8 cellular contexts compared by ENCODE assay signal in the genomic region with DNA sequence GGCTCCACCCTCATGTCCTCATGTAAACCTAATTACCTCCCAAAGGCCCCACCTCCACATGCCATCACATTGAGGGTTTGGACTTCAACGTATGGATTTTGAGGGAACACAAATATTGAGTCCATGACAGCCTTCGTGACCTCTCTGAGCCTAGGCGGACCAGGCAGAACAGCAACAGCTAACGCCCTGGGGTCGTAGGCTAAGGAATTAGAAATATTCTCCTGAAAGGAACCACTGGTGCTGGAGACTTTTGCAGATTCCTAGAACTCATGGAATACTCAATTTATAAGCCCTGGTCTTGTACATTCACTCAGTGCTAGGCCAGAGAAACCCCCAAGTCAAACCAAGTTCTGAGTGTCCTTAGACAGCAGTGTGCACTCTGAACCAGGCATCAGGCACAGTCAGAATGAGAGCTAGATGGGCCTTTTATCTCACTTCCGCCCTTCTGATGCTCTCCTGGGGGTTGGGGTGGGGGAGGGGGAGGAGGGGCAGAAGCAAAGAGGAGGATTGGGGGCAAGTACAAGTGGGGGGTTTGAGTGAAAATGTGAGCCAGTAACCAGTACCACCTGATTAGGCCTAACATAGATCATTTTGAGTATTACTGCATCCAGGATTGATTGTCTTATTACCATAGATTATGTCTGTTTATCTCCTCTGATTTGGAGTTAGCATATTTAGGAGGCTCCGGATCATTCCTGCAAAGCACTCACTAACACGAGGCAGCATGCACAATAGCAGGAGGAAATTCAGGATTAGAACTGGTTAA.
DNase-seq lines count a peak whose midpoint lies in the region; ATAC-seq and TF ChIP-seq lines count a peak whose summit lies in the region.

No MANE protein-coding gene starts in this region.

- H3K36me3 ChIP-seq in right lobe of liver, result no peaks in the 10 kb centered on the region
- H3K36me3 ChIP-seq in mammary epithelial cell (ENCODE audit: insufficient read depth, low read length), result no peaks in the 10 kb centered on the region

- intact Hi-C loops in right lobe of liver (cut with DNase I) (no loop called here), mammary epithelial cell (cut with micrococcal nuclease) (loop anchor here (1.0 to 2.0 kb wide), 5 partner anchors 122 to 1314 kb away; partner anchors contain the start of gene RHBDD1)

- no peaks in the 10 kb centered on the region for H3K79me2 ChIP-seq in mammary epithelial cell (ENCODE audit: insufficient read depth, low read length)

- no peaks in the 10 kb centered on the region for H4K20me1 ChIP-seq in mammary epithelial cell (ENCODE audit: insufficient read depth, low read length)

- dilution Hi-C loops in mammary epithelial cell (cut with HindIII; ENCODE audit: low sequenced_read_pairs), result no loop called here

- H2AFZ ChIP-seq in mammary epithelial cell (ENCODE audit: low read depth, low read length), result no peak overlapping the region

- peak; percentile 40 for DNase-seq in NAMALWA (ENCODE audit: low spot score)
- DNase-seq in right lobe of liver, result no peak
- DNase-seq in NCI-H1105 treated with DMSO at 0.1 percent for 48 hours (lab: John Stamatoyannopoulos, UW), result no peak
- no peak for DNase-seq in mammary epithelial cell
- no peak for DNase-seq in iPS-NIHi11 (ENCODE audit: low spot score)
- no peak for DNase-seq in hepatic stellate cell (ENCODE audit: low spot score)

- H3K4me3 ChIP-seq in right lobe of liver (no peak overlapping the region), mammary epithelial cell (replicated peaks in 1 of 3; ENCODE audit: insufficient read depth in 1 of 3, low read depth in 2 of 3, low read length in 3 of 3) (no peak overlapping the region)

- BruUV-seq in mammary epithelial cell (replicated peaks; lab: Mats Ljungman, UMichigan), result no TSS peak

- peak; percentile 93 for ATAC-seq in GM18520 (IDR thresholded peaks at IDR 0.05; ENCODE audit: unreplicated experiment)
- peak; percentile 97 for ATAC-seq in GM21825 (IDR thresholded peaks at IDR 0.05; ENCODE audit: unreplicated experiment)
- peak; percentile 9 to 46 (median 28) for ATAC-seq in right lobe of liver

- peaks cover 0 to 4% (median 0%) of the 10 kb centered on the region in 4 donors for H3K4me1 ChIP-seq in right lobe of liver
- no peaks in the 10 kb centered on the region for H3K4me1 ChIP-seq in mammary epithelial cell (ENCODE audit: insufficient read depth, low read length)

- H3K27me3 ChIP-seq in right lobe of liver, result no peaks in the 10 kb centered on the region
- no peaks in the 10 kb centered on the region for H3K27me3 ChIP-seq in mammary epithelial cell (ENCODE audit: insufficient read depth, low read length)

- no peak for TF ChIP-seq CTCF in right lobe of liver (IDR thresholded peaks at IDR 0.05)
- no peak for TF ChIP-seq CTCF in mammary epithelial cell (conservative IDR thresholded peaks at IDR 0.05 in 1 of 2, IDR thresholded peaks at IDR 0.05 in 1 of 2; ENCODE audit: extremely low read depth in 1 of 2, insufficient read depth in 1 of 2, low read depth in 1 of 2, low read length in 2 of 2)

- H3K9ac ChIP-seq in mammary epithelial cell (ENCODE audit: insufficient read depth, low read length), result no peak overlapping the region

- H3K27ac ChIP-seq in right lobe of liver (peak overlapping the region in 2 of 3 donors; percentile 12 to 48), mammary epithelial cell (ENCODE audit: insufficient read depth, low read depth, low read length) (no peak overlapping the region)

- WGBS in right lobe of liver (ENCODE audit: insufficient coverage, low coverage, low lambda C conversion rate, missing lambda C conversion rate), result 53% methylated on average over 7 of the region's 8 CpGs
- WGBS in mammary epithelial cell (ENCODE audit: low coverage, missing lambda C conversion rate), result 55% methylated on average over 8 of the region's 8 CpGs

- no peaks in the 10 kb centered on the region for H3K9me3 ChIP-seq in right lobe of liver
- H3K9me3 ChIP-seq in mammary epithelial cell (replicated peaks; ENCODE audit: insufficient read depth, low read length), result no peaks in the 10 kb centered on the region

- in situ Hi-C loops in mammary epithelial cell (cut with MboI; ENCODE audit: low sequenced_read_pairs in 2 of 2), result loop anchor here (5.0 to 25.0 kb wide), 4 partner anchors 170 to 1322 kb away; no protein-coding TSS in a partner anchor

- TF ChIP-seq POLR2A in right lobe of liver (IDR thresholded peaks at IDR 0.05), result no peak

- CTCF ChIA-PET in mammary epithelial cell (lab: Charles Lee; ENCODE audit: low non-redundant PET), result no interaction called here

- H3K4me2 ChIP-seq in mammary epithelial cell (ENCODE audit: insufficient read depth, low read depth, low read length), result no peak overlapping the region

Comparison
In these comparisons a context has a peak if more than half of its experiments do, and no peak if none do; other contexts are left out.
1. ATAC-seq: peak in every context shown above with its lines; median percentile 97 in GM21825; 93 in GM18520; 28 in right lobe of liver.